ENCODE assay signal across 20 cellular contexts in the genomic region with DNA sequence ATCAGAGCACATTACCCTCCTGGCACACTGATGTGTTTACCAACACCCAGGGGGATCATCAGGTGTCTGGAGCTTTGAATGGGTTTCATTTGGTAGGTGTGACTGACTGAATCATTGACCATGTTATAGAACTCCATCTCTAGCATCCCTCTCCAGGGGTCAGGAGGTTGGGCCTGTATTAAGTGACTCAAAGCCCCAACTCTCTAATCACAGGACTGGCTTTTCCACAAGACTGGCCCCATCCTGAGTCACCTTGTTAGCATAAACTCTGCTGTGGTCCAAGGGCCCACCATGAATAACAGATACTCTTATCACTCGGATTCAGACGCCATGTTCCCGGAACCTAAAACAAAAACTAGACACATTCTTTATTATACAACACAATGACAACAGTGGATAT.
"Had no signal": no experiment of that assay in that cellular context is flagged by ENCODE, and none has a peak within 500 bp of the region (broad histone marks: within the 10 kb centered on the region; RNA-seq: fewer than 3 reads in every experiment).

No MANE protein-coding gene starts in this region.

- H3K36me3 Mint-ChIP-seq: activated naive CD4-positive, alpha-beta T cell treated with anti-CD3 and anti-CD28 coated beads, Interleukin-2, amount 10 ng/mL, durations not matched to agents 7 days and 5 days; neural progenitor cell; stimulated activated effector memory CD8-positive, alpha-beta T cell treated with anti-CD3 and anti-CD28 coated beads, Interleukin-12 subunit alpha, Interleukin-12 subunit beta, amount 100 ng/mL, for 72 hours had no signal

- DNase-seq: activated CD4-positive, alpha-beta T cell treated with anti-CD3 and anti-CD28 coated beads for 48 hours; activated CD4-positive, CD25-positive, alpha-beta regulatory T cell; activated CD8-positive, alpha-beta memory T cell treated with anti-CD3 and anti-CD28 coated beads, Interleukin-2, amount 50 U/mL, for 48 hours; activated effector memory CD4-positive, alpha-beta T cell treated with Interleukin-2 at 50 U/mL for 16 hours; activated naive CD4-positive, alpha-beta T cell treated with anti-CD3 and anti-CD28 coated beads, Interleukin-2, amount 10 ng/mL, durations not matched to agents 7 days and 5 days; activated T-cell treated with anti-CD3 and anti-CD28 coated beads, Interleukin-2, amount 50 U/mL, for 48 hours; effector CD4-positive, alpha-beta T cell; heart right ventricle; mesenchymal stem cell; mucosa of descending colon; naive thymus-derived CD4-positive, alpha-beta T cell; psoas muscle; right lobe of liver; stimulated activated CD4-positive, alpha-beta T cell treated with anti-CD3 and anti-CD28 coated beads, Interleukin-4, amount 100 ng/mL, for 24 hours; testis; upper lobe of left lung had no signal

- H3K4me1 ChIP-seq: esophagus muscularis mucosa, heart right ventricle, psoas muscle, right lobe of liver, testis, upper lobe of left lung had no signal

- H3K4me3 ChIP-seq: esophagus muscularis mucosa, heart right ventricle, mucosa of descending colon, neural progenitor cell, psoas muscle, right lobe of liver, smooth muscle cell, testis, upper lobe of left lung had no signal

- H3K9me3 Mint-ChIP-seq: activated naive CD4-positive, alpha-beta T cell treated with anti-CD3 and anti-CD28 coated beads, Interleukin-2, amount 10 ng/mL, durations not matched to agents 7 days and 5 days; stimulated activated effector memory CD8-positive, alpha-beta T cell treated with anti-CD3 and anti-CD28 coated beads, Interleukin-12 subunit alpha, Interleukin-12 subunit beta, amount 100 ng/mL, for 72 hours had no signal

- H3K9me3 ChIP-seq: esophagus muscularis mucosa, mucosa of descending colon, psoas muscle, right lobe of liver, testis, upper lobe of left lung had no signal

- ATAC-seq: heart right ventricle; mucosa of descending colon; naive thymus-derived CD4-positive, alpha-beta T cell; psoas muscle; right lobe of liver; stimulated activated effector memory CD8-positive, alpha-beta T cell treated with anti-CD3 and anti-CD28 coated beads, Interleukin-12 subunit alpha, Interleukin-12 subunit beta, amount 100 ng/mL, for 72 hours had no signal

- H3K9ac ChIP-seq: neural progenitor cell had no signal

- H3K4me3 Mint-ChIP-seq: activated naive CD4-positive, alpha-beta T cell treated with anti-CD3 and anti-CD28 coated beads, Interleukin-2, amount 10 ng/mL, durations not matched to agents 7 days and 5 days; naive thymus-derived CD4-positive, alpha-beta T cell; neural progenitor cell; stimulated activated effector memory CD8-positive, alpha-beta T cell treated with anti-CD3 and anti-CD28 coated beads, Interleukin-12 subunit alpha, Interleukin-12 subunit beta, amount 100 ng/mL, for 72 hours had no signal

- H3K27ac Mint-ChIP-seq: activated naive CD4-positive, alpha-beta T cell treated with anti-CD3 and anti-CD28 coated beads, Interleukin-2, amount 10 ng/mL, durations not matched to agents 7 days and 5 days; naive thymus-derived CD4-positive, alpha-beta T cell; neural progenitor cell; stimulated activated effector memory CD8-positive, alpha-beta T cell treated with anti-CD3 and anti-CD28 coated beads, Interleukin-12 subunit alpha, Interleukin-12 subunit beta, amount 100 ng/mL, for 72 hours had no signal

- H3K27ac ChIP-seq: esophagus muscularis mucosa, heart right ventricle, neural progenitor cell, psoas muscle, right lobe of liver, testis, upper lobe of left lung had no signal

- H3K4me1 Mint-ChIP-seq: activated naive CD4-positive, alpha-beta T cell treated with anti-CD3 and anti-CD28 coated beads, Interleukin-2, amount 10 ng/mL, durations not matched to agents 7 days and 5 days had no signal

- H3K27me3 ChIP-seq: esophagus muscularis mucosa, heart right ventricle, neural progenitor cell, right lobe of liver, testis, upper lobe of left lung had no signal

- H2AFZ ChIP-seq: neural progenitor cell had no signal

- H3K4me2 ChIP-seq: neural progenitor cell, smooth muscle cell had no signal
